Comparison of ENCODE assay signal across 17 cellular contexts in the genomic region with DNA sequence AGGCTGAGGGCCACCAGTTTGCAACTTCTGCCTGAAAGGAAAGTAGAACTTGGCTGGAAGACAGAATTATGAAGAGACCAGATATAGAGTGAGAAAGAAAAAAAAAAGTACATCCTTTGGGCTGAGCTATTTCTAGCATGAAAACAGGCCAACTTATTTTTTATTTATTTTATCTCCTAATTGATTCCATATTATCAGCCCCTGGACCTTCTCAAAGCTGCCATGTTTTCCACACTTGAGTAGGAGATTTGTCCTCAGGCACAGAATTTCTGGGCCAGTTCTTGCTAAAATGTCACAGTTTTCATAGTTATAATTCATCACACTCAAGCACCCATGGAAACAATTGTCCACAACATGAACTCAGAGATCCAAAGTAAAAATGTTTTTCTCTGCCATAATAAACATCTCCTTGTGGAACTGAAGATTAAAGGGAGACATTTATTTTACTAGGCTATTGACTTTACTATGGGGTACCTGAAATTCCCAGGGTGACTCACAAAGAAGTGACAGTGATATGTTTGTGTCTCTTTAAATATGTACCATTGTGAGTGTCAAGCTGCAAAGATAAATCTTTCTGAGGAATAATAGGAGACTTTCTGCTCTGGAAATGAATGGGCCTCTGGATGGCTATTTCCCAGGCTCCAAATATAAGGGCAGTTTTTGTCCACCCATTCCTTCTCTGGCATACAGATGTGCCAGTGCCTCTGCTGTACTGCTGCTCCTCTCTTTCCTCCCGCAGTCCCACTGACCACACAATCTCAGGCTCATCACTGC.
"Had no signal": no experiment of that assay in that cellular context is flagged by ENCODE, and none has a peak within 500 bp of the region (broad histone marks: within the 10 kb centered on the region; RNA-seq: fewer than 3 reads in every experiment).

No MANE protein-coding gene starts in this region.

- DNase-seq: cortex of kidney; dorsolateral prefrontal cortex; effector CD8-positive, alpha-beta T cell; kidney glomerular epithelial cell; mammary epithelial cell; mucosa of descending colon; naive thymus-derived CD8-positive, alpha-beta T cell; ovary; right cardiac atrium; small intestine; stimulated activated CD4-positive, alpha-beta T cell treated with anti-CD3 and anti-CD28 coated beads, Interleukin-12 subunit alpha, Interleukin-12 subunit beta, amount 100 ng/mL, for 4 hours; stimulated activated naive CD4-positive, alpha-beta T cell; trophoblast cell had no signal

- H3K4me3 ChIP-seq: dorsolateral prefrontal cortex, gastroesophageal sphincter, mucosa of descending colon, ovary had no signal

- H3K36me3 ChIP-seq: gastroesophageal sphincter, ovary had no signal

- H3K4me3 Mint-ChIP-seq: naive thymus-derived CD8-positive, alpha-beta T cell; neural crest cell had no signal

- H3K27ac Mint-ChIP-seq: naive thymus-derived CD8-positive, alpha-beta T cell; progenitor cell of endocrine pancreas had no signal

- ATAC-seq: gastroesophageal sphincter; left lobe of liver; mucosa of descending colon; naive thymus-derived CD8-positive, alpha-beta T cell; right cardiac atrium had no signal

- H3K27me3 ChIP-seq: gastroesophageal sphincter, ovary had no signal

- H3K36me3 Mint-ChIP-seq: naive thymus-derived CD8-positive, alpha-beta T cell had no signal

- H3K9me3 Mint-ChIP-seq: neural crest cell had no signal

- H3K27me3 Mint-ChIP-seq: naive thymus-derived CD8-positive, alpha-beta T cell; progenitor cell of endocrine pancreas had no signal

- H3K9me3 ChIP-seq: gastroesophageal sphincter, ovary had no signal

- H3K27ac ChIP-seq: dorsolateral prefrontal cortex, gastroesophageal sphincter, ovary had no signal

- H3K4me1 Mint-ChIP-seq: naive thymus-derived CD8-positive, alpha-beta T cell had no signal
